In genomic region chr2:176189666-176190641, GRCh38 we compare ENCODE assay signal across 9 cellular contexts. TPM values are rescaled to one million over a fixed set of nuclear protein-coding genes. Genes with fewer than 3 reads are reported as not detected.
DNase-seq lines count a peak whose midpoint lies in the region; ATAC-seq and TF ChIP-seq lines count a peak whose summit lies in the region.
"Had no signal": no experiment of that assay in that cellular context is flagged by ENCODE, and none has a peak within 500 bp of the region (broad histone marks: within the 10 kb centered on the region; RNA-seq: fewer than 3 reads in every experiment).

No MANE protein-coding gene starts in this region.

- no peak overlapping the region for H3K27ac Mint-ChIP-seq in activated CD4-positive, alpha-beta T cell treated with anti-CD3 and anti-CD28 coated beads for 36 hours

- ATAC-seq in activated CD4-positive, alpha-beta T cell treated with anti-CD3 and anti-CD28 coated beads for 36 hours: no peak
- ATAC-seq in left lung: peak; percentile 6

- peak; percentile 11 for DNase-seq in activated CD4-positive, alpha-beta T cell treated with anti-CD3 and anti-CD28 coated beads for 36 hours
- DNase-seq in activated CD4-positive, alpha-beta T cell treated with anti-CD3 and anti-CD28 coated beads for 4 hours: no peak
- peak; percentile 8 for DNase-seq in adipocyte (ENCODE audit: low read depth)
- DNase-seq in left lung: no peak
- no peak for DNase-seq in NCI-H1930 (lab: John Stamatoyannopoulos, UW)
- DNase-seq in SIG-M5 treated with dmso at 0.1 percent for 504 hours (lab: John Stamatoyannopoulos, UW; ENCODE audit: unreplicated experiment): no peak
- no peak for DNase-seq in HK-2 (ENCODE audit: unreplicated experiment)

- peaks cover 26% of the 10 kb centered on the region for H3K27me3 ChIP-seq in adipocyte (replicated peaks; ENCODE audit: control insufficient read depth, insufficient read depth, low read length)
- H3K27me3 ChIP-seq in left lung: peaks cover 61 to 100% of the 10 kb centered on the region in 2 donors
- H3K27me3 ChIP-seq in subcutaneous abdominal adipose tissue (ENCODE audit: control insufficient read depth in 5 of 5, insufficient read depth in 4 of 5, low read length in 5 of 5): peaks cover 5 to 26% (median 14%) of the 10 kb centered on the region in 5 donors

- intact Hi-C loops in activated CD4-positive, alpha-beta T cell treated with anti-CD3 and anti-CD28 coated beads for 36 hours (cut with DNase I, micrococcal nuclease): no loop called here
- intact Hi-C loops in left lung (cut with DNase I): no loop called here

- CTCF ChIA-PET in activated CD4-positive, alpha-beta T cell treated with anti-CD3 and anti-CD28 coated beads for 36 hours (lab: Charles Lee): interaction anchor here (0.5 to 0.9 kb wide), 7 partner anchors 42 to 471 kb away, joined by 3 to 6 read pairs (median 3); no protein-coding TSS in a partner anchor

- H3K9me3 ChIP-seq in adipocyte (ENCODE audit: control insufficient read depth, low read length) (no peaks in the 10 kb centered on the region), left lung (no peaks in the 10 kb centered on the region), subcutaneous abdominal adipose tissue (ENCODE audit: control insufficient read depth in 5 of 5, low read length in 5 of 5) (no peaks in the 10 kb centered on the region)
- H3K9me3 ChIP-seq: A549 had no signal

- peaks cover 63% of the 10 kb centered on the region for H3K27me3 Mint-ChIP-seq in activated CD4-positive, alpha-beta T cell treated with anti-CD3 and anti-CD28 coated beads for 36 hours

- no peaks in the 10 kb centered on the region for H3K9me3 Mint-ChIP-seq in activated CD4-positive, alpha-beta T cell treated with anti-CD3 and anti-CD28 coated beads for 36 hours (ENCODE audit: low read depth)

- H3K4me1 ChIP-seq in adipocyte (ENCODE audit: control insufficient read depth, insufficient read depth, low read length) (peaks cover 5% of the 10 kb centered on the region), left lung (peaks cover 3 to 24% of the 10 kb centered on the region in 2 donors), subcutaneous abdominal adipose tissue (ENCODE audit: control insufficient read depth in 5 of 5, insufficient read depth in 5 of 5, low read length in 5 of 5) (peaks cover 0 to 27% (median 21%) of the 10 kb centered on the region in 5 donors)

- H3K4me3 Mint-ChIP-seq in activated CD4-positive, alpha-beta T cell treated with anti-CD3 and anti-CD28 coated beads for 36 hours: peak overlapping the region; percentile 21

- POLR2A ChIA-PET in activated CD4-positive, alpha-beta T cell treated with anti-CD3 and anti-CD28 coated beads for 36 hours (lab: Charles Lee): no interaction called here

- no peaks in the 10 kb centered on the region for H3K36me3 Mint-ChIP-seq in activated CD4-positive, alpha-beta T cell treated with anti-CD3 and anti-CD28 coated beads for 36 hours (ENCODE audit: low read depth)

- TF ChIP-seq CTCF in left lung (IDR thresholded peaks at IDR 0.05): no peak

- H3K4me1 Mint-ChIP-seq in activated CD4-positive, alpha-beta T cell treated with anti-CD3 and anti-CD28 coated beads for 36 hours: peaks cover 18% of the 10 kb centered on the region

- H3K27ac ChIP-seq in left lung (no peak overlapping the region), subcutaneous abdominal adipose tissue (ENCODE audit: low read depth, low read length) (no peak overlapping the region)

- H3K9ac ChIP-seq in adipocyte (ENCODE audit: low read length) (no peak overlapping the region), subcutaneous abdominal adipose tissue (ENCODE audit: low read length in 5 of 5) (peak overlapping the region in 2 of 5 donors; percentile 47 to 53)

- no peak overlapping the region for H3K4me3 ChIP-seq in adipocyte (ENCODE audit: low read length)
- H3K4me3 ChIP-seq in left lung: peak overlapping the region; percentile 45 to 47
- H3K4me3 ChIP-seq in subcutaneous abdominal adipose tissue (ENCODE audit: low read depth in 1 of 5, low read length in 5 of 5): peak overlapping the region; percentile 37 to 84 (median 82)

- no peaks in the 10 kb centered on the region for H3K36me3 ChIP-seq in adipocyte (ENCODE audit: control insufficient read depth, insufficient read depth, low read length, severe bottlenecking)
- no peaks in the 10 kb centered on the region for H3K36me3 ChIP-seq in left lung
- no peaks in the 10 kb centered on the region for H3K36me3 ChIP-seq in subcutaneous abdominal adipose tissue (ENCODE audit: control insufficient read depth in 5 of 5, insufficient read depth in 5 of 5, low read length in 5 of 5)

RNA-seq across cellular contexts. Expression of gene HOXD1, which starts 1.5 kb away (rescaled TPM):
- not detected for total RNA-seq in activated CD4-positive, alpha-beta T cell treated with anti-CD3 and anti-CD28 coated beads for 36 hours
- total RNA-seq in left lung: 1 to 10 TPM; 1.9 to 5.9 TPM

RNA-seq across cellular contexts. Expression of gene HOXD3, which starts 32.8 kb away (rescaled TPM):
- not detected for total RNA-seq in activated CD4-positive, alpha-beta T cell treated with anti-CD3 and anti-CD28 coated beads for 36 hours
- 1 to 10 TPM in 1 of 2 donors, not detected in 1; 1.0 TPM for total RNA-seq in left lung

RNA-seq across cellular contexts. Expression of gene HOXD4, which starts 38.6 kb away (rescaled TPM):
- total RNA-seq in activated CD4-positive, alpha-beta T cell treated with anti-CD3 and anti-CD28 coated beads for 36 hours: not detected
- total RNA-seq in left lung: under 1 TPM; 0.17 to 0.68 TPM

Comparison
In these comparisons a context has a peak if more than half of its experiments do, and no peak if none do; other contexts are left out.
1. DNase-seq: peak in activated CD4-positive, alpha-beta T cell treated with anti-CD3 and anti-CD28 coated beads for 36 hours (single experiment) and adipocyte (single experiment); none in activated CD4-positive, alpha-beta T cell treated with anti-CD3 and anti-CD28 coated beads for 4 hours (0 of 2), left lung (0 of 2), NCI-H1930 (0 of 2), SIG-M5 treated with dmso at 0.1 percent for 504 hours (single experiment) and HK-2 (single experiment).